Comparison of ENCODE assay signal across 8 cellular contexts in the genomic region with DNA sequence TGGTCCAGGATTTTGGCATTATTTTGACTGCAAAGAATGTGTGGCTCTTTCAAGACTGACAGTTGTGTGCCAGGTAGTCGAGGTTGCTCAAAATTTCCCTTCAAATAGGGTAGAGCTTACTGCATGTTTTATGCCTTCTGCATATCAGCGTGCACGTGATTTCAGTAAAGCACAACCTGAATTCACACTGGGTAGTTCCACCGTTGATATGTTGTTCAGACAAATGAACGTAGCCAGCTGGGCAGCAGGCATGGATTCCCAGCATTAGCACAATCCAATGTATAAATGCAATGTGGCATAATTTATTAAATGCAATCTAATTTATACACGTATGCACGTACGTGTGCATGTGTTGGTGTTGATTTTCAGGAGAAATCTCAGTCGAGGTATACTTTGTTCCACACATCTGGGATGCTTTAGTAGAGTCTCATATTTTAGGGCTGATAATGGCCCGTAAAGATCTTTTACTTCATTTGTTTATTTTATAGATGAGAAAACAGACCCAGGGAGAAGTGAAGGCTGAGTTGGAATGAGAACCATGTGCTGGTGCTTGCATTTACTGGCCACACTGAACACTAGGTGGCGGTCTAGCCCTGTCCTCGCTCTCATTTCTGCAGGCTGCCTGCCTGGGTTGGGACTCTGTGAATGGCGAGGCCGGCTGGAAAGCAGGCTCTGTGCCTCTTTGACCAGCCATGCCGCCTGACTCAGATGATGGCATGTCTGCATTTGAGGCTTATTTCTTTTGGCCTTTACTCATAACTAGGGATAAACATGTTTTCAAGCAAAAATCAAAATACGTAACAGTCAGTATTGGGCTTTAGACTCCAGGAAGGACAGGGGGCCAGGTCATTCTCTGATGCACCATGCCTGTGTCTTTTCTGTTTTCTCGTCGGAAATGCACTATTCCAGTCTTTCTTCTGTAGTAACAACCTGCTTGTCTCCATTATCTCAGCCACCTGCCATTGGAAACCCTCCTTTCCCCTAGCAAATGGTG.
A peak's percentile ranks its signal among the peaks of the same experiment; 100 is the strongest.
DNase-seq lines count a peak whose midpoint lies in the region; ATAC-seq and TF ChIP-seq lines count a peak whose summit lies in the region.

No MANE protein-coding gene starts in this region.

- no peak overlapping the region for H3K9ac ChIP-seq in DND-41 (ENCODE audit: low read depth, low read length)

- POLR2A ChIA-PET in RWPE1 (lab: Yijun Ruan, JAX; ENCODE audit: low non-redundant PET), result no interaction called here

- H3K4me3 ChIP-seq in DND-41 (ENCODE audit: low read depth in 1 of 2, low read length in 2 of 2) (no peak overlapping the region), cardiac muscle cell (no peak overlapping the region)

- H3K36me3 ChIP-seq in DND-41 (ENCODE audit: insufficient read depth, low read length) (peaks cover 98% of the 10 kb centered on the region), cardiac muscle cell (no peaks in the 10 kb centered on the region)

- CTCF ChIA-PET in RWPE1 (lab: Yijun Ruan, JAX), result interaction anchor here (0.8 kb wide), 1 partner anchor 1556 kb away, joined by 4 read pairs; no protein-coding TSS in a partner anchor

- no peaks in the 10 kb centered on the region for H3K79me2 ChIP-seq in DND-41 (ENCODE audit: insufficient read depth, low read length)

- H3K27me3 Mint-ChIP-seq in activated naive CD8-positive, alpha-beta T cell, result no peaks in the 10 kb centered on the region

- H2AFZ ChIP-seq in DND-41 (ENCODE audit: low read depth, low read length), result no peak overlapping the region

- H3K4me3 Mint-ChIP-seq in activated naive CD8-positive, alpha-beta T cell, result no peak overlapping the region

- H4K20me1 ChIP-seq in DND-41 (ENCODE audit: insufficient read depth, low read length), result peaks cover 9% of the 10 kb centered on the region; the same call in 1 of the 2 replicates

- H3K4me2 ChIP-seq in DND-41 (ENCODE audit: insufficient read depth, low read length), result no peak overlapping the region

- ATAC-seq in DND-41 (ENCODE audit: insufficient read depth, low read depth) (peak; percentile 77), GM21367 (IDR thresholded peaks at IDR 0.05; ENCODE audit: unreplicated experiment) (peak; percentile 86), GM21528 (IDR thresholded peaks at IDR 0.05; ENCODE audit: low FRiP score, unreplicated experiment) (no peak)

- H3K9me3 ChIP-seq in DND-41 (ENCODE audit: insufficient read depth, low read length, severe bottlenecking), result no peaks in the 10 kb centered on the region
- no peaks in the 10 kb centered on the region for H3K9me3 ChIP-seq in cardiac muscle cell (ENCODE audit: low read depth)

- DNase-seq in DND-41 (peak; percentile 52), HPDE6-E6E7 (ENCODE audit: extremely low spot score) (peak; percentile 40), RWPE1 (ENCODE audit: low spot score) (peak; percentile 22), cardiac muscle cell (ENCODE audit: low read depth in 1 of 2, low spot score in 1 of 2) (peak; percentile 76), pulmonary artery endothelial cell (ENCODE audit: low read depth, low spot score) (peak; percentile 19)

- H3K4me1 ChIP-seq in DND-41 (ENCODE audit: insufficient read depth, low read length), result no peaks in the 10 kb centered on the region
- H3K4me1 ChIP-seq in cardiac muscle cell (ENCODE audit: low read depth), result no peaks in the 10 kb centered on the region

- peaks cover 3% of the 10 kb centered on the region for H3K36me3 Mint-ChIP-seq in activated naive CD8-positive, alpha-beta T cell

- H3K4me1 Mint-ChIP-seq in activated naive CD8-positive, alpha-beta T cell (ENCODE audit: low read depth), result no peaks in the 10 kb centered on the region

- H3K9me3 Mint-ChIP-seq in activated naive CD8-positive, alpha-beta T cell (ENCODE audit: low read depth), result no peaks in the 10 kb centered on the region

- peak overlapping the region; percentile 41 for H3K27ac Mint-ChIP-seq in activated naive CD8-positive, alpha-beta T cell

- H3K27ac ChIP-seq in DND-41 (ENCODE audit: low read length), result no peak overlapping the region
- no peak overlapping the region for H3K27ac ChIP-seq in RWPE1
- no peak overlapping the region for H3K27ac ChIP-seq in cardiac muscle cell

- H3K27me3 ChIP-seq in DND-41 (ENCODE audit: insufficient read depth, low read length, poor library complexity) (no peaks in the 10 kb centered on the region), cardiac muscle cell (no peaks in the 10 kb centered on the region)

- TF ChIP-seq CTCF in DND-41 (IDR thresholded peaks at IDR 0.05; ENCODE audit: borderline replicate concordance, extremely low read depth, low read length, poor library complexity, severe bottlenecking) (peak; percentile 73), RWPE1 (conservative IDR thresholded peaks at IDR 0.05; ENCODE audit: low read depth) (no peak), cardiac muscle cell (IDR thresholded peaks at IDR 0.05; ENCODE audit: low read depth, low read length) (peak; percentile 86)

Comparison
In these comparisons a context has a peak if more than half of its experiments do, and no peak if none do; other contexts are left out.
1. DNase-seq: peak in every context shown above with its lines; median percentile 76 in cardiac muscle cell; 52 in DND-41; 40 in HPDE6-E6E7; 22 in RWPE1; 19 in pulmonary artery endothelial cell.